ENCODE assay signal across 14 cellular contexts in genomic region chr17:4340914-4341615, GRCh38. TPM values are rescaled to one million over a fixed set of nuclear protein-coding genes. Genes with fewer than 3 reads are reported as not detected.
DNase-seq lines count a peak whose midpoint lies in the region; ATAC-seq and TF ChIP-seq lines count a peak whose summit lies in the region.
"Had no signal": no experiment of that assay in that cellular context is flagged by ENCODE, and none has a peak within 500 bp of the region (broad histone marks: within the 10 kb centered on the region; RNA-seq: fewer than 3 reads in every experiment).

No MANE protein-coding gene starts in this region.

- peaks cover 1 to 10% of the 10 kb centered on the region in 2 donors for H3K36me3 Mint-ChIP-seq in stimulated activated naive B cell treated with anti-CD40 and anti-IgM and Interleukin-4, amounts not matched to agents 10 μg/mL and 1 μg/mL and 100 μg/mL, for 72 hours
- H3K36me3 Mint-ChIP-seq: activated CD8-positive, alpha-beta memory T cell treated with anti-CD3 and anti-CD28 coated beads, Interleukin-2, amount 10 ng/mL, durations not matched to agents 7 days and 5 days had no signal

- no peaks in the 10 kb centered on the region for H3K27me3 Mint-ChIP-seq in stimulated activated naive B cell treated with anti-CD40 and anti-IgM and Interleukin-4, amounts not matched to agents 10 μg/mL and 1 μg/mL and 100 μg/mL, for 72 hours
- H3K27me3 Mint-ChIP-seq: activated CD8-positive, alpha-beta memory T cell treated with anti-CD3 and anti-CD28 coated beads, Interleukin-2, amount 10 ng/mL, durations not matched to agents 7 days and 5 days; activated naive CD4-positive, alpha-beta T cell treated with anti-CD3 and anti-CD28 coated beads, Interleukin-2, amount 10 ng/mL, durations not matched to agents 7 days and 5 days had no signal

- no peak for TF ChIP-seq EP300 in stomach (IDR thresholded peaks at IDR 0.05)

- no peaks in the 10 kb centered on the region for H3K9me3 ChIP-seq in cardiac muscle cell (ENCODE audit: low read depth)
- H3K9me3 ChIP-seq in stomach = no peaks in the 10 kb centered on the region

- intact Hi-C loops in stomach (cut with DNase I; ENCODE audit: low total_unique reads) = no loop called here

- DNase-seq in NCI-H2171 treated with DMSO at 0.1 percent for 48 hours (lab: John Stamatoyannopoulos, UW) (peak; percentile 56), NCI-H2171 (lab: John Stamatoyannopoulos, UW) (no peak), SK-N-DZ (ENCODE audit: low spot score) (peak; percentile 18), cardiac muscle cell (ENCODE audit: low read depth in 1 of 2, low spot score in 1 of 2) (no peak), stomach (no peak)
- no peak for DNase-seq in stimulated activated naive B cell treated with anti-CD40 and anti-IgM and Interleukin-4, amounts not matched to agents 10 μg/mL and 1 μg/mL and 100 μg/mL, for 72 hours
- DNase-seq in stimulated activated CD4-positive, alpha-beta T cell treated with anti-CD3 and anti-CD28 coated beads, Interleukin-2, amount 100 ng/mL, for 48 hours = no peak
- DNase-seq: activated CD8-positive, alpha-beta memory T cell treated with anti-CD3 and anti-CD28 coated beads, Interleukin-2, amount 10 ng/mL, durations not matched to agents 7 days and 5 days; activated naive CD4-positive, alpha-beta T cell treated with anti-CD3 and anti-CD28 coated beads, Interleukin-2, amount 10 ng/mL, durations not matched to agents 7 days and 5 days; head of caudate nucleus; left cardiac atrium; stimulated activated naive CD4-positive, alpha-beta T cell treated with Interleukin-2 at 50 U/mL for 16 hours had no signal

- no peaks in the 10 kb centered on the region for H3K9me3 Mint-ChIP-seq in stimulated activated naive B cell treated with anti-CD40 and anti-IgM and Interleukin-4, amounts not matched to agents 10 μg/mL and 1 μg/mL and 100 μg/mL, for 72 hours
- H3K9me3 Mint-ChIP-seq: activated naive CD4-positive, alpha-beta T cell treated with anti-CD3 and anti-CD28 coated beads, Interleukin-2, amount 10 ng/mL, durations not matched to agents 7 days and 5 days had no signal

- no peaks in the 10 kb centered on the region for H3K27me3 ChIP-seq in cardiac muscle cell
- no peaks in the 10 kb centered on the region for H3K27me3 ChIP-seq in stomach

- no peak overlapping the region for H3K27ac Mint-ChIP-seq in stimulated activated naive B cell treated with anti-CD40 and anti-IgM and Interleukin-4, amounts not matched to agents 10 μg/mL and 1 μg/mL and 100 μg/mL, for 72 hours
- H3K27ac Mint-ChIP-seq: activated CD8-positive, alpha-beta memory T cell treated with anti-CD3 and anti-CD28 coated beads, Interleukin-2, amount 10 ng/mL, durations not matched to agents 7 days and 5 days; activated naive CD4-positive, alpha-beta T cell treated with anti-CD3 and anti-CD28 coated beads, Interleukin-2, amount 10 ng/mL, durations not matched to agents 7 days and 5 days had no signal

- H3K4me1 ChIP-seq in cardiac muscle cell (ENCODE audit: low read depth) (peaks cover 72% of the 10 kb centered on the region), stomach (peaks cover 23 to 71% (median 46%) of the 10 kb centered on the region in 4 donors)

- TF ChIP-seq CTCF in cardiac muscle cell (IDR thresholded peaks at IDR 0.05; ENCODE audit: low read depth, low read length) (no peak), stomach (IDR thresholded peaks at IDR 0.05) (no peak)

- no peak for TF ChIP-seq POLR2A in stomach (IDR thresholded peaks at IDR 0.05)

- 72 to 92% (median 78%) methylated on average over 5 of the region's 5 CpGs for WGBS in stomach, 5 donors

- peak; percentile 41 to 58 for ATAC-seq in stimulated activated naive B cell treated with anti-CD40 and anti-IgM and Interleukin-4, amounts not matched to agents 10 μg/mL and 1 μg/mL and 100 μg/mL, for 72 hours (replicated peaks)
- ATAC-seq in HG02981 (IDR thresholded peaks at IDR 0.05; ENCODE audit: unreplicated experiment) = no peak
- ATAC-seq: activated CD8-positive, alpha-beta memory T cell treated with anti-CD3 and anti-CD28 coated beads, Interleukin-2, amount 10 ng/mL, durations not matched to agents 7 days and 5 days had no signal

- H3K27ac ChIP-seq in cardiac muscle cell = peak overlapping the region; percentile 78
- H3K27ac ChIP-seq in stomach = no peak overlapping the region
- H3K27ac ChIP-seq: SK-N-MC had no signal

- H3K4me1 Mint-ChIP-seq in stimulated activated naive B cell treated with anti-CD40 and anti-IgM and Interleukin-4, amounts not matched to agents 10 μg/mL and 1 μg/mL and 100 μg/mL, for 72 hours = peaks cover 11 to 31% of the 10 kb centered on the region in 2 donors

- H3K36me3 ChIP-seq in cardiac muscle cell (no peaks in the 10 kb centered on the region), stomach (no peaks in the 10 kb centered on the region)

- no peak overlapping the region for H3K4me3 Mint-ChIP-seq in stimulated activated naive B cell treated with anti-CD40 and anti-IgM and Interleukin-4, amounts not matched to agents 10 μg/mL and 1 μg/mL and 100 μg/mL, for 72 hours
- H3K4me3 Mint-ChIP-seq: activated CD8-positive, alpha-beta memory T cell treated with anti-CD3 and anti-CD28 coated beads, Interleukin-2, amount 10 ng/mL, durations not matched to agents 7 days and 5 days; activated naive CD4-positive, alpha-beta T cell treated with anti-CD3 and anti-CD28 coated beads, Interleukin-2, amount 10 ng/mL, durations not matched to agents 7 days and 5 days had no signal

- H3K4me3 ChIP-seq in cardiac muscle cell = no peak overlapping the region
- no peak overlapping the region for H3K4me3 ChIP-seq in stomach
- H3K4me3 ChIP-seq: SK-N-MC had no signal

RNA-seq across cellular contexts. Expression of gene UBE2G1, which starts 25.4 kb away (rescaled TPM):
- polyA plus RNA-seq in SK-N-DZ (2014; cell fraction: cytosol; rRNA removed) = 89.3 and 113 TPM in 2 replicates
- polyA plus RNA-seq in SK-N-DZ (2014; cell fraction: nucleus; rRNA removed) = 42.8 and 63.0 TPM in 2 replicates
- total RNA-seq in cardiac muscle cell (99.0 and 120 TPM in 2 replicates), stomach (10 to 100 TPM; 37.9 to 91.0 (median 44.6) TPM)
- polyA plus RNA-seq in cardiac muscle cell (107 and 123 TPM in 2 replicates), stomach (10 to 100 TPM; 14.0 to 25.7 (median 16.4) TPM)

Comparison
In these comparisons a context has a peak if more than half of its experiments do, and no peak if none do; other contexts are left out.
1. DNase-seq: peak in NCI-H2171 treated with DMSO at 0.1 percent for 48 hours (single experiment) and SK-N-DZ (single experiment); none in NCI-H2171 (single experiment), cardiac muscle cell (0 of 2), stimulated activated naive B cell treated with anti-CD40 and anti-IgM and Interleukin-4, amounts not matched to agents 10 μg/mL and 1 μg/mL and 100 μg/mL, for 72 hours (single experiment), stomach (single experiment) and stimulated activated CD4-positive, alpha-beta T cell treated with anti-CD3 and anti-CD28 coated beads, Interleukin-2, amount 100 ng/mL, for 48 hours (0 of 2).